In genomic region chr2:200509227-200509607, GRCh38 we compare ENCODE assay signal across 8 cellular contexts. TPM values are rescaled to one million over a fixed set of nuclear protein-coding genes. Genes with fewer than 3 reads are reported as not detected.
A peak's percentile ranks its signal among the peaks of the same experiment; 100 is the strongest.
DNase-seq lines count a peak whose midpoint lies in the region; ATAC-seq and TF ChIP-seq lines count a peak whose summit lies in the region.

No MANE protein-coding gene starts in this region.

- ATAC-seq in HG03159 (IDR thresholded peaks at IDR 0.05; ENCODE audit: unreplicated experiment) (peak; percentile 0), Right ventricle myocardium superior (ENCODE audit: poor library complexity) (peak; percentile 5), HG02970 (IDR thresholded peaks at IDR 0.05; ENCODE audit: low FRiP score, unreplicated experiment) (no peak)

- H3K4me1 ChIP-seq in prostate gland (replicated peaks): no peaks in the 10 kb centered on the region

- DNase-seq in activated CD8-positive, alpha-beta memory T cell treated with anti-CD3 and anti-CD28 coated beads, Interleukin-2, amount 50 U/mL, for 48 hours: peak; percentile 55
- peak; percentile 34 for DNase-seq in Right ventricle myocardium superior
- no peak for DNase-seq in prostate gland (ENCODE audit: low spot score)
- no peak for DNase-seq in stimulated activated naive CD4-positive, alpha-beta T cell treated with Interleukin-2 at 50 U/mL for 16 hours (lab: John Stamatoyannopoulos, UW)
- DNase-seq in middle frontal gyrus (ENCODE audit: extremely low spot score, low spot score): no peak

- H3K4me3 ChIP-seq in GM08714 (ENCODE audit: low read length): peak overlapping the region; percentile 74
- H3K4me3 ChIP-seq in prostate gland: peak overlapping the region; percentile 70 to 83

- intact Hi-C loops in Right ventricle myocardium superior (cut with DNase I) (no loop called here), prostate gland (cut with DNase I) (no loop called here)

- no peaks in the 10 kb centered on the region for H3K36me3 ChIP-seq in prostate gland

- H3K27me3 ChIP-seq in prostate gland (replicated peaks; ENCODE audit: insufficient read depth): no peaks in the 10 kb centered on the region

- TF ChIP-seq CTCF in prostate gland (IDR thresholded peaks at IDR 0.05): no peak

- H3K27ac ChIP-seq in prostate gland: peak overlapping the region; percentile 75 to 79

- 22% methylated on average over 8 of the region's 8 CpGs for WGBS in prostate gland

- no peak for TF ChIP-seq POLR2A in prostate gland (IDR thresholded peaks at IDR 0.05)

- no peaks in the 10 kb centered on the region for H3K9me3 ChIP-seq in prostate gland

RNA-seq across cellular contexts. Expression of gene KCTD18, which starts 0.7 kb away (rescaled TPM):
- total RNA-seq in Right ventricle myocardium superior (9.0 TPM), prostate gland (10 to 100 TPM; 21.1 to 38.2 TPM)

RNA-seq across cellular contexts. Expression of gene SGO2, which starts 16.8 kb away (rescaled TPM):
- total RNA-seq in Right ventricle myocardium superior (1.3 TPM), prostate gland (1 to 10 TPM; 5.1 to 8.0 TPM)

Comparison
In these comparisons a context has a peak if more than half of its experiments do, and no peak if none do; other contexts are left out.
1. DNase-seq: peak in activated CD8-positive, alpha-beta memory T cell treated with anti-CD3 and anti-CD28 coated beads, Interleukin-2, amount 50 U/mL, for 48 hours (single experiment) and Right ventricle myocardium superior (single experiment); none in prostate gland (single experiment), stimulated activated naive CD4-positive, alpha-beta T cell treated with Interleukin-2 at 50 U/mL for 16 hours (single experiment) and middle frontal gyrus (single experiment).